In genomic region chr9:137614631-137615386, GRCh38 we compare ENCODE assay signal across 1 cellular context.
TF ChIP-seq lines count a peak whose summit lies in the region.

No MANE protein-coding gene starts in this region.

TF ChIP-seq in IMR-90, 13 proteins besides CTCF, POLR2A, EP300 and RAD21 (continued from another document):
- TF ChIP-seq MAFK (IDR thresholded peaks at IDR 0.05; ENCODE audit: low read depth, low read length) (no peak), FOS (IDR thresholded peaks at IDR 0.05; ENCODE audit: low read depth, low read length) (no peak), CEBPB (IDR thresholded peaks at IDR 0.05; ENCODE audit: low read depth, low read length) (no peak), CHD1 (IDR thresholded peaks at IDR 0.05; ENCODE audit: low read depth, low read length) (no peak), RCOR1 (IDR thresholded peaks at IDR 0.05; ENCODE audit: insufficient replicate concordance, low read length) (no peak), RFX5 (IDR thresholded peaks at IDR 0.05; ENCODE audit: low read depth, low read length) (no peak)
